1 cellular context compared by ENCODE assay signal in genomic region chr7:70696139-70696782, GRCh38.
TF ChIP-seq lines count a peak whose summit lies in the region.

No MANE protein-coding gene starts in this region.

TF ChIP-seq in H1, 55 proteins besides CTCF, POLR2A, EP300 and RAD21:
- TF ChIP-seq CHD7 (IDR thresholded peaks at IDR 0.05; ENCODE audit: insufficient replicate concordance, low read length), result peak; percentile 15
- TF ChIP-seq TBP (IDR thresholded peaks at IDR 0.05; ENCODE audit: low read depth, low read length), result peak; percentile 8; the same call in 1 of the 2 replicates
- peak; percentile 62 for TF ChIP-seq SAP30 (IDR thresholded peaks at IDR 0.05; ENCODE audit: insufficient read depth, insufficient replicate concordance, low read length)
- no peak for TF ChIP-seq CBX8 (IDR thresholded peaks at IDR 0.05; ENCODE audit: borderline replicate concordance, low read depth, low read length)
